In genomic region chr9:69548676-69549075, GRCh38 we compare ENCODE assay signal across 9 cellular contexts.
"Had no signal": no experiment of that assay in that cellular context is flagged by ENCODE, and none has a peak within 500 bp of the region (broad histone marks: within the 10 kb centered on the region; RNA-seq: fewer than 3 reads in every experiment).

No MANE protein-coding gene starts in this region.

- H3K27me3 ChIP-seq: hepatocyte, pancreas, suprapubic skin had no signal

- H3K4me3 ChIP-seq: hepatocyte, lung, pancreas, skin epidermis, suprapubic skin had no signal

- H3K4me2 ChIP-seq: hepatocyte had no signal

- H3K79me2 ChIP-seq: hepatocyte had no signal

- DNase-seq: activated naive CD8-positive, alpha-beta T cell treated with anti-CD3 and anti-CD28 coated beads, Interleukin-2, amount 50 U/mL, for 24 hours; aorta; cerebellar nuclear complex; pancreas had no signal

- H3K4me1 ChIP-seq: pancreas, suprapubic skin had no signal

- H3K9me3 ChIP-seq: pancreas, suprapubic skin had no signal

- H3K27ac ChIP-seq: epithelial cell of prostate, hepatocyte, pancreas, skin epidermis, suprapubic skin had no signal

- H2AFZ ChIP-seq: hepatocyte had no signal

- H3K36me3 ChIP-seq: pancreas, suprapubic skin had no signal
